In genomic region chr1:213987876-213988638, GRCh38 we compare ENCODE assay signal across 1 cellular context.
TF ChIP-seq lines count a peak whose summit lies in the region.

Gene PROX1 (plus strand): TSS chr1:213987973. CDS start chr1:213996536, 8,563 bp downstream.

TF ChIP-seq in IMR-90, 13 proteins besides CTCF, POLR2A, EP300 and RAD21 (continued from another document):
- no peak for TF ChIP-seq ELK1 (IDR thresholded peaks at IDR 0.05; ENCODE audit: borderline replicate concordance, low read depth, low read length)
- TF ChIP-seq MAZ (IDR thresholded peaks at IDR 0.05; ENCODE audit: borderline replicate concordance, low read depth, low read length): peak; percentile 41; the same call in 1 of the 2 replicates
TF ChIP-seq in IMR-90: peak in this region for 1.
